Comparison of ENCODE assay signal across 1 cellular context in genomic region chr19:33285441-33285927, GRCh38.
TF ChIP-seq lines count a peak whose summit lies in the region.

No MANE protein-coding gene starts in this region.

TF ChIP-seq in liver, 16 proteins besides CTCF, POLR2A, EP300 and RAD21 (continued from another document):
- TF ChIP-seq EGR1 (IDR thresholded peaks at IDR 0.05; ENCODE audit: low read depth in 2 of 2) (no peak), YY1 (IDR thresholded peaks at IDR 0.05) (no peak), RXRA (IDR thresholded peaks at IDR 0.05) (peak; percentile 33 to 69)
